26 cellular contexts compared by ENCODE assay signal in the genomic region with DNA sequence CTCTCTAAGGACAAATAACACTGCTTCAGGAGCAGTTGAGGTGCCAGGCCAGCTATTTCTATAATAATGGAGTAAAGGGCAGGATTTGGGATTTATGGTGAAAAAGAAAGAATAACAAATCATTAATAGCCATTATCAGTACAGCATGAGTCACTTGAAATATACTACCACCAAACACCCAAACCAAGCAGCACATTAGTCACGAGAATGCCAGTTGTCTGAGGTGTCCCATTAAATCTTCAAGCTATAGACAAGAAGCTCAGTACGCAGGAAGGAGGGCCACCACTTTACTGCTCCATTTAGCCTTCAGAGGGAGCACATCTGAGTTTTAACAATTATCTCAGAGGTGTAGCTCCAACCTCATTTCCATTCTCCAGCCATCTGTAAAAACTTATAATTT.
"Had no signal": no experiment of that assay in that cellular context is flagged by ENCODE, and none has a peak within 500 bp of the region (broad histone marks: within the 10 kb centered on the region; RNA-seq: fewer than 3 reads in every experiment).

No MANE protein-coding gene starts in this region.

- H3K4me2 ChIP-seq: smooth muscle cell had no signal

- H3K36me3 Mint-ChIP-seq: activated naive CD8-positive, alpha-beta T cell had no signal

- H3K27ac ChIP-seq: epithelial cell of prostate, gastrocnemius medialis, heart left ventricle, lower lobe of right lung, right lobe of liver, tibial nerve, vagina had no signal

- FAIRE-seq: bronchial epithelial cell had no signal

- H3K9me3 Mint-ChIP-seq: activated B cell treated with CpG ODN at 0.5 μM for 24 hours had no signal

- H3K4me1 Mint-ChIP-seq: activated B cell treated with CpG ODN at 0.5 μM for 24 hours, neural crest cell had no signal

- DNase-seq: activated B cell treated with CpG ODN at 0.5 μM for 24 hours; activated CD4-positive, alpha-beta T cell treated with anti-CD3 and anti-CD28 coated beads for 48 hours; activated CD8-positive, alpha-beta memory T cell treated with anti-CD3 and anti-CD28 coated beads, Interleukin-2, amount 50 U/mL, for 4 hours; activated CD8-positive, alpha-beta T cell treated with anti-CD3 and anti-CD28 coated beads, Interleukin-2, amount 10 ng/mL, durations not matched to agents 7 days and 5 days; activated gamma-delta T cell; activated T-cell treated with anti-CD3 and anti-CD28 coated beads, Interleukin-2, amount 50 U/mL, for 72 hours; amygdala; dermis blood vessel endothelial cell; effector memory CD8-positive, alpha-beta T cell; gastrocnemius medialis; heart left ventricle; left colon; lower lobe of right lung; midbrain; right lobe of liver; stimulated activated CD4-positive, alpha-beta T cell treated with anti-CD3 and anti-CD28 coated beads, Interleukin-4, amount 100 ng/mL, for 4 hours; stimulated activated CD8-positive, alpha-beta memory T cell treated with anti-CD3 and anti-CD28 coated beads, Interleukin-4, amount 100 ng/mL, for 48 hours; stimulated activated naive CD4-positive, alpha-beta T cell treated with Interleukin-2 at 50 U/mL for 16 hours; substantia nigra had no signal

- H3K36me3 ChIP-seq: gastrocnemius medialis, heart left ventricle, lower lobe of right lung, right lobe of liver, tibial nerve, vagina had no signal

- H3K4me1 ChIP-seq: gastrocnemius medialis, heart left ventricle, lower lobe of right lung, right lobe of liver, tibial nerve, vagina had no signal

- H3K4me3 ChIP-seq: gastrocnemius medialis, heart left ventricle, lower lobe of right lung, right lobe of liver, smooth muscle cell, tibial nerve, vagina had no signal

- ATAC-seq: activated CD8-positive, alpha-beta T cell treated with anti-CD3 and anti-CD28 coated beads, Interleukin-2, amount 10 ng/mL, durations not matched to agents 7 days and 5 days; activated T-cell treated with anti-CD3 and anti-CD28 coated beads, Interleukin-2, amount 50 U/mL, for 72 hours; effector memory CD8-positive, alpha-beta T cell; gastrocnemius medialis; heart left ventricle; left colon; lower lobe of right lung; right lobe of liver had no signal

- H3K27me3 ChIP-seq: gastrocnemius medialis, heart left ventricle, right lobe of liver, tibial nerve, vagina had no signal

- H3K27ac Mint-ChIP-seq: activated B cell treated with CpG ODN at 0.5 μM for 24 hours; activated CD8-positive, alpha-beta T cell treated with anti-CD3 and anti-CD28 coated beads, Interleukin-2, amount 10 ng/mL, durations not matched to agents 7 days and 5 days; activated naive CD8-positive, alpha-beta T cell; activated T-cell treated with anti-CD3 and anti-CD28 coated beads, Interleukin-2, amount 50 U/mL, for 72 hours; effector memory CD8-positive, alpha-beta T cell had no signal

- H3K4me3 Mint-ChIP-seq: activated B cell treated with CpG ODN at 0.5 μM for 24 hours; activated CD8-positive, alpha-beta T cell treated with anti-CD3 and anti-CD28 coated beads, Interleukin-2, amount 10 ng/mL, durations not matched to agents 7 days and 5 days; activated naive CD8-positive, alpha-beta T cell; activated T-cell treated with anti-CD3 and anti-CD28 coated beads, Interleukin-2, amount 50 U/mL, for 72 hours; effector memory CD8-positive, alpha-beta T cell; neural crest cell had no signal

- H3K9me3 ChIP-seq: gastrocnemius medialis, heart left ventricle, lower lobe of right lung, right lobe of liver, tibial nerve, vagina had no signal

- H3K27me3 Mint-ChIP-seq: activated B cell treated with CpG ODN at 0.5 μM for 24 hours; activated naive CD8-positive, alpha-beta T cell; effector memory CD8-positive, alpha-beta T cell had no signal
